Comparison of ENCODE assay signal across 16 cellular contexts in genomic region chr7:141042222-141043193, GRCh38. TPM values are rescaled to one million over a fixed set of nuclear protein-coding genes. Genes with fewer than 3 reads are reported as not detected.
A peak's percentile ranks its signal among the peaks of the same experiment; 100 is the strongest.
DNase-seq lines count a peak whose midpoint lies in the region; TF ChIP-seq lines count a peak whose summit lies in the region.
"Had no signal": no experiment of that assay in that cellular context is flagged by ENCODE, and none has a peak within 500 bp of the region (broad histone marks: within the 10 kb centered on the region; RNA-seq: fewer than 3 reads in every experiment).

No MANE protein-coding gene starts in this region.

- H2AK5ac ChIP-seq in mesenchymal stem cell (ENCODE audit: low read length, severe bottlenecking) = peak overlapping the region; percentile 62

- H2BK12ac ChIP-seq in mesenchymal stem cell (ENCODE audit: low read length in 2 of 2) = no peak overlapping the region

- intact Hi-C loops in esophagus squamous epithelium (cut with DNase I) = no loop called here

- no peak overlapping the region for H2BK120ac ChIP-seq in mesenchymal stem cell (ENCODE audit: low read depth, low read length)

- no peaks in the 10 kb centered on the region for H3K79me1 ChIP-seq in mesenchymal stem cell (replicated peaks; ENCODE audit: low read length, poor library complexity, severe bottlenecking)

- WGBS in mesenchymal stem cell = 90% methylated on average over 12 of the region's 14 CpGs
- WGBS in esophagus squamous epithelium, 2 donors = 88 to 92% methylated on average over 13 to 14 of the region's 14 CpGs

- no peak overlapping the region for H3K9ac ChIP-seq in mesenchymal stem cell (ENCODE audit: low read length)

- TF ChIP-seq POLR2A in esophagus squamous epithelium (IDR thresholded peaks at IDR 0.05) = no peak

- H3K23ac ChIP-seq in mesenchymal stem cell (ENCODE audit: low read length in 2 of 2) = no peak overlapping the region

- no peak overlapping the region for H2BK15ac ChIP-seq in mesenchymal stem cell (ENCODE audit: low read depth, poor library complexity, severe bottlenecking)

- peak overlapping the region; percentile 13 for H3K27ac ChIP-seq in mesenchymal stem cell (ENCODE audit: low read length, poor library complexity, severe bottlenecking)
- no peak overlapping the region for H3K27ac ChIP-seq in esophagus squamous epithelium
- H3K27ac ChIP-seq: dorsolateral prefrontal cortex, tibial nerve had no signal

- TF ChIP-seq CTCF in LNCaP clone FGC (IDR thresholded peaks at IDR 0.05; ENCODE audit: control insufficient read depth, extremely low read depth, insufficient read depth) = no peak
- TF ChIP-seq CTCF in epithelial cell of proximal tubule (conservative IDR thresholded peaks at IDR 0.05; ENCODE audit: low read depth, low read length) = no peak
- no peak for TF ChIP-seq CTCF in esophagus squamous epithelium (IDR thresholded peaks at IDR 0.05)

- H3K36me3 ChIP-seq in mesenchymal stem cell (ENCODE audit: control insufficient read depth in 1 of 2, insufficient read depth in 2 of 2, low read depth in 1 of 2, low read length in 2 of 2) (no peaks in the 10 kb centered on the region), esophagus squamous epithelium (no peaks in the 10 kb centered on the region)
- H3K36me3 ChIP-seq: tibial nerve had no signal

- H3K9me3 ChIP-seq in mesenchymal stem cell (ENCODE audit: control insufficient read depth, low read length) (no peaks in the 10 kb centered on the region), esophagus squamous epithelium (no peaks in the 10 kb centered on the region)
- H3K9me3 ChIP-seq: tibial nerve had no signal

- no peak overlapping the region for H2BK5ac ChIP-seq in mesenchymal stem cell (ENCODE audit: low read depth, low read length, poor library complexity, severe bottlenecking)

- no peak overlapping the region for H2AFZ ChIP-seq in mesenchymal stem cell (ENCODE audit: low read depth, low read length)

- no peaks in the 10 kb centered on the region for H3K27me3 ChIP-seq in mesenchymal stem cell (ENCODE audit: control insufficient read depth in 1 of 2, insufficient read depth in 1 of 2, low read length in 2 of 2)
- no peaks in the 10 kb centered on the region for H3K27me3 ChIP-seq in esophagus squamous epithelium
- H3K27me3 ChIP-seq: dorsolateral prefrontal cortex, tibial nerve had no signal

- no peak overlapping the region for H3K4me2 ChIP-seq in mesenchymal stem cell (ENCODE audit: low read length, poor library complexity, severe bottlenecking)

- peak; percentile 50 for DNase-seq in EH (ENCODE audit: low read depth)
- peak; percentile 17 for DNase-seq in LNCaP clone FGC (ENCODE audit: low read depth)
- peak; percentile 87 for DNase-seq in epithelial cell of proximal tubule (ENCODE audit: low read depth)
- DNase-seq in mesenchymal stem cell = peak; percentile 15
- no peak for DNase-seq in DMS 273 (lab: John Stamatoyannopoulos, UW; ENCODE audit: unreplicated experiment)
- no peak for DNase-seq in esophagus squamous epithelium (lab: John Stamatoyannopoulos, UW)
- DNase-seq in stimulated activated CD4-positive, alpha-beta T cell treated with anti-CD3 and anti-CD28 coated beads, Interleukin-1b, Interleukin-23, amount 100 ng/mL, for 48 hours = no peak
- DNase-seq in activated T-cell treated with anti-CD3 and anti-CD28 coated beads, Interleukin-2, amount 50 U/mL, for 48 hours = no peak
- DNase-seq: cerebellar nuclear complex, dorsolateral prefrontal cortex, foreskin melanocyte, KBM-7, NCI-H1694 treated with DMSO at 0.1 percent for 48 hours, NCI-H774 had no signal

- no peak overlapping the region for H4K91ac ChIP-seq in mesenchymal stem cell (ENCODE audit: low read length)

- H3K4me1 ChIP-seq in mesenchymal stem cell (ENCODE audit: control insufficient read depth, insufficient read depth, low read depth, low read length) = peaks cover 4% of the 10 kb centered on the region
- no peaks in the 10 kb centered on the region for H3K4me1 ChIP-seq in esophagus squamous epithelium
- H3K4me1 ChIP-seq: tibial nerve had no signal

- H3K4me3 ChIP-seq in LNCaP clone FGC (ENCODE audit: low read depth, low read length) (no peak overlapping the region), epithelial cell of proximal tubule (ENCODE audit: low read depth, low read length) (no peak overlapping the region), mesenchymal stem cell (ENCODE audit: insufficient read depth in 1 of 2, low read depth in 1 of 2, low read length in 2 of 2) (no peak overlapping the region), esophagus squamous epithelium (no peak overlapping the region)
- H3K4me3 ChIP-seq: dorsolateral prefrontal cortex, tibial nerve had no signal

- no peak overlapping the region for H4K8ac ChIP-seq in mesenchymal stem cell (ENCODE audit: low read length)

- H3K4ac ChIP-seq in mesenchymal stem cell (ENCODE audit: low read depth in 1 of 2, low read length in 2 of 2) = no peak overlapping the region

- H3K14ac ChIP-seq in mesenchymal stem cell (ENCODE audit: low read length in 2 of 2) = no peak overlapping the region

- H3K18ac ChIP-seq in mesenchymal stem cell (ENCODE audit: low read depth in 1 of 2, low read length in 2 of 2) = no peak overlapping the region

RNA-seq across cellular contexts. Expression of gene MRPS33, which starts 27.8 kb away (rescaled TPM):
- total RNA-seq in epithelial cell of proximal tubule = 50.8 and 52.9 TPM in 2 replicates
- polyA plus RNA-seq in mesenchymal stem cell (2013, experiment 1 of 2) = 83.2 TPM
- 84.1 TPM for polyA plus RNA-seq in mesenchymal stem cell (2013, experiment 2 of 2)
- 10 to 100 TPM; 12.7 to 25.2 (median 16.1) TPM for total RNA-seq in esophagus squamous epithelium

RNA-seq across cellular contexts. Expression of gene TMEM178B, which starts 31.4 kb away (rescaled TPM):
- total RNA-seq in epithelial cell of proximal tubule (3.1 and 8.6 TPM in 2 replicates), esophagus squamous epithelium (1 to 10 TPM in 3 of 4 donors, under 1 TPM in 1; 0.95 to 1.7 (median 1.2) TPM)
- 0.06 TPM for polyA plus RNA-seq in mesenchymal stem cell (2013, experiment 1 of 2)
- polyA plus RNA-seq in mesenchymal stem cell (2013, experiment 2 of 2) = 0.08 TPM
- polyA plus RNA-seq: CD14-positive monocyte had no signal

Comparison
In these comparisons a context has a peak if more than half of its experiments do, and no peak if none do; other contexts are left out.
1. DNase-seq: peak in EH (single experiment), LNCaP clone FGC (single experiment), epithelial cell of proximal tubule (single experiment) and mesenchymal stem cell (single experiment); none in DMS 273 (single experiment), esophagus squamous epithelium (single experiment), stimulated activated CD4-positive, alpha-beta T cell treated with anti-CD3 and anti-CD28 coated beads, Interleukin-1b, Interleukin-23, amount 100 ng/mL, for 48 hours (single experiment) and activated T-cell treated with anti-CD3 and anti-CD28 coated beads, Interleukin-2, amount 50 U/mL, for 48 hours (0 of 2).